Comparison of ENCODE assay signal across 13 cellular contexts in genomic region chr9:4277531-4277991, GRCh38. TPM values are rescaled to one million over a fixed set of nuclear protein-coding genes. Genes with fewer than 3 reads are reported as not detected.
A peak's percentile ranks its signal among the peaks of the same experiment; 100 is the strongest.
DNase-seq lines count a peak whose midpoint lies in the region; FAIRE-seq and TF ChIP-seq lines count a peak whose summit lies in the region.
"Had no signal": no experiment of that assay in that cellular context is flagged by ENCODE, and none has a peak within 500 bp of the region (broad histone marks: within the 10 kb centered on the region; RNA-seq: fewer than 3 reads in every experiment).

No MANE protein-coding gene starts in this region.

- no peak overlapping the region for H3K27ac ChIP-seq in small intestine (ENCODE audit: low read depth in 1 of 2, low read length in 1 of 2)

- no peaks in the 10 kb centered on the region for H3K9me3 Mint-ChIP-seq in brain
- no peaks in the 10 kb centered on the region for H3K9me3 Mint-ChIP-seq in activated naive CD4-positive, alpha-beta T cell treated with anti-CD3 and anti-CD28 coated beads for 36 hours
- peaks cover 0 to 6% (median under 1%) of the 10 kb centered on the region in 6 donors for H3K9me3 Mint-ChIP-seq in immature natural killer cell
- H3K9me3 Mint-ChIP-seq: activated CD4-positive, alpha-beta T cell treated with anti-CD3 and anti-CD28 coated beads, Interleukin-2, amount 10 ng/mL, durations not matched to agents 7 days and 5 days; T-helper 1 cell treated with Interleukin-12 subunit alpha and Interleukin-12 subunit beta and Interleukin-4 antibody, amounts not matched to agents 30 μg/mL and 1 μg/mL, for 36 hours had no signal

- DNase-seq in HAP-1 (ENCODE audit: low spot score in 2 of 2), result peak; percentile 23 to 90
- DNase-seq in left kidney (ENCODE audit: low read depth, low spot score), result peak; percentile 68
- DNase-seq in small intestine, result peak; percentile 33
- DNase-seq in SHP77 treated with DMSO at 0.1 percent for 48 hours (lab: John Stamatoyannopoulos, UW), result no peak
- DNase-seq in activated naive CD4-positive, alpha-beta T cell treated with anti-CD3 and anti-CD28 coated beads for 36 hours, result no peak
- no peak for DNase-seq in immature natural killer cell
- no peak for DNase-seq in GDM1 (lab: John Stamatoyannopoulos, UW)
- DNase-seq: activated CD4-positive, alpha-beta T cell treated with anti-CD3 and anti-CD28 coated beads, Interleukin-2, amount 10 ng/mL, durations not matched to agents 7 days and 5 days; NCI-H2171 treated with DMSO at 0.1 percent for 48 hours had no signal

- peak overlapping the region in 3 of 5 experiments; percentile 20 to 36 (median 34) for H3K4me3 Mint-ChIP-seq in brain
- H3K4me3 Mint-ChIP-seq in activated naive CD4-positive, alpha-beta T cell treated with anti-CD3 and anti-CD28 coated beads for 36 hours, result no peak overlapping the region
- H3K4me3 Mint-ChIP-seq in immature natural killer cell, result no peak overlapping the region
- H3K4me3 Mint-ChIP-seq: activated CD4-positive, alpha-beta T cell treated with anti-CD3 and anti-CD28 coated beads, Interleukin-2, amount 10 ng/mL, durations not matched to agents 7 days and 5 days; T-helper 1 cell treated with Interleukin-12 subunit alpha and Interleukin-12 subunit beta and Interleukin-4 antibody, amounts not matched to agents 30 μg/mL and 1 μg/mL, for 36 hours had no signal

- TF ChIP-seq CTCF in brain (conservative IDR thresholded peaks at IDR 0.05), result no peak

- H3K4me1 Mint-ChIP-seq in brain (peaks cover 16% of the 10 kb centered on the region), immature natural killer cell (no peaks in the 10 kb centered on the region)
- no peaks in the 10 kb centered on the region for H3K4me1 Mint-ChIP-seq in activated naive CD4-positive, alpha-beta T cell treated with anti-CD3 and anti-CD28 coated beads for 36 hours (ENCODE audit: low read depth)
- H3K4me1 Mint-ChIP-seq: activated CD4-positive, alpha-beta T cell treated with anti-CD3 and anti-CD28 coated beads, Interleukin-2, amount 10 ng/mL, durations not matched to agents 7 days and 5 days; CD14-positive monocyte had no signal

- FAIRE-seq in small intestine (lab: Jason Lieb, UNC), result no peak

- H3K36me3 Mint-ChIP-seq in brain, result peaks cover 3% of the 10 kb centered on the region
- H3K36me3 Mint-ChIP-seq in activated naive CD4-positive, alpha-beta T cell treated with anti-CD3 and anti-CD28 coated beads for 36 hours (ENCODE audit: low read depth), result no peaks in the 10 kb centered on the region
- no peaks in the 10 kb centered on the region for H3K36me3 Mint-ChIP-seq in immature natural killer cell
- H3K36me3 Mint-ChIP-seq: CD14-positive monocyte had no signal

- CTCF ChIA-PET in activated naive CD4-positive, alpha-beta T cell treated with anti-CD3 and anti-CD28 coated beads for 36 hours (lab: Charles Lee), result no interaction called here

- H3K27ac Mint-ChIP-seq in brain (peak overlapping the region in 3 of 5 experiments; percentile 2 to 59 (median 34)), immature natural killer cell (no peak overlapping the region)
- H3K27ac Mint-ChIP-seq in activated naive CD4-positive, alpha-beta T cell treated with anti-CD3 and anti-CD28 coated beads for 36 hours, result no peak overlapping the region
- H3K27ac Mint-ChIP-seq: activated CD4-positive, alpha-beta T cell treated with anti-CD3 and anti-CD28 coated beads, Interleukin-2, amount 10 ng/mL, durations not matched to agents 7 days and 5 days; CD14-positive monocyte; T-helper 1 cell treated with Interleukin-12 subunit alpha and Interleukin-12 subunit beta and Interleukin-4 antibody, amounts not matched to agents 30 μg/mL and 1 μg/mL, for 36 hours had no signal

- H3K27me3 Mint-ChIP-seq in brain (peaks cover 6% of the 10 kb centered on the region), immature natural killer cell (ENCODE audit: low read depth in 3 of 3) (peaks cover 1 to 15% (median 2%) of the 10 kb centered on the region in 3 donors)
- peaks cover 8% of the 10 kb centered on the region for H3K27me3 Mint-ChIP-seq in activated naive CD4-positive, alpha-beta T cell treated with anti-CD3 and anti-CD28 coated beads for 36 hours (ENCODE audit: low read depth)

- H3K27me3 ChIP-seq in HAP-1 (ENCODE audit: low read depth) (no peaks in the 10 kb centered on the region), small intestine (ENCODE audit: control insufficient read depth in 2 of 2, insufficient read depth in 2 of 2, low read length in 2 of 2) (no peaks in the 10 kb centered on the region)

- 9 to 25% (median 19%) methylated on average over 6 of the region's 6 CpGs for WGBS in small intestine, 3 donors

- H3K36me3 ChIP-seq in HAP-1 (replicated peaks) (no peaks in the 10 kb centered on the region), small intestine (ENCODE audit: control insufficient read depth in 2 of 2, insufficient read depth in 2 of 2, low read length in 2 of 2) (no peaks in the 10 kb centered on the region)

- in situ Hi-C loops in HAP-1 (cut with MboI; ENCODE audit: low sequenced_read_pairs), result no loop called here

- H3K4me1 ChIP-seq in HAP-1 (peaks cover 20% of the 10 kb centered on the region), small intestine (ENCODE audit: control insufficient read depth in 2 of 2, insufficient read depth in 1 of 2, low read depth in 1 of 2, low read length in 1 of 2) (no peaks in the 10 kb centered on the region)

- H3K4me3 ChIP-seq in HAP-1, result no peak overlapping the region
- H3K4me3 ChIP-seq in small intestine (ENCODE audit: low read depth in 1 of 2, low read length in 2 of 2), result no peak overlapping the region

- no peaks in the 10 kb centered on the region for H3K9me3 ChIP-seq in HAP-1
- H3K9me3 ChIP-seq in small intestine (ENCODE audit: control insufficient read depth, low read depth), result no peaks in the 10 kb centered on the region

- intact Hi-C loops in activated naive CD4-positive, alpha-beta T cell treated with anti-CD3 and anti-CD28 coated beads for 36 hours (cut with micrococcal nuclease), result no loop called here

RNA-seq across cellular contexts. Expression of gene GLIS3, which starts 22.3 kb away (rescaled TPM):
- polyA plus RNA-seq in brain (ENCODE audit: insufficient read depth, low read depth, low replicate concordance), result 1.6 TPM
- polyA plus RNA-seq in small intestine, result 1 to 10 TPM in 1 of 3 donors, under 1 TPM in 2; 0.27 to 1.7 (median 0.67) TPM
- total RNA-seq in activated naive CD4-positive, alpha-beta T cell treated with anti-CD3 and anti-CD28 coated beads for 36 hours, result 1 to 10 TPM; 1.4 to 1.7 TPM
- 1 to 10 TPM in 1 of 3 donors, not detected in 2; 1.0 TPM for polyA plus RNA-seq in immature natural killer cell
- total RNA-seq: OCI-LY7 had no signal
- polyA plus RNA-seq: CD14-positive monocyte had no signal

Comparison
In these comparisons a context has a peak if more than half of its experiments do, and no peak if none do; other contexts are left out.
1. DNase-seq: peak in HAP-1 (2 of 2), left kidney (single experiment) and small intestine (single experiment); none in SHP77 treated with DMSO at 0.1 percent for 48 hours (single experiment), activated naive CD4-positive, alpha-beta T cell treated with anti-CD3 and anti-CD28 coated beads for 36 hours (single experiment), immature natural killer cell (0 of 3) and GDM1 (single experiment).
2. H3K27ac Mint-ChIP-seq: peak in brain (3 of 5); none in activated naive CD4-positive, alpha-beta T cell treated with anti-CD3 and anti-CD28 coated beads for 36 hours (single experiment) and immature natural killer cell (0 of 6).
3. H3K4me3 Mint-ChIP-seq: peak in brain (3 of 5); none in activated naive CD4-positive, alpha-beta T cell treated with anti-CD3 and anti-CD28 coated beads for 36 hours (single experiment) and immature natural killer cell (0 of 5).